In genomic region chr12:64625243-64626077, GRCh38 we compare ENCODE assay signal across 8 cellular contexts. TPM values are rescaled to one million over a fixed set of nuclear protein-coding genes. Genes with fewer than 3 reads are reported as not detected.
DNase-seq lines count a peak whose midpoint lies in the region; ATAC-seq and TF ChIP-seq lines count a peak whose summit lies in the region.

No MANE protein-coding gene starts in this region.

- H3K4me3 Mint-ChIP-seq in activated naive CD8-positive, alpha-beta T cell treated with anti-CD3 and anti-CD28 coated beads for 36 hours: peak overlapping the region; percentile 82
- no peak overlapping the region for H3K4me3 Mint-ChIP-seq in progenitor cell of endocrine pancreas (ENCODE audit: low read depth)

- H3K36me3 Mint-ChIP-seq in activated naive CD8-positive, alpha-beta T cell treated with anti-CD3 and anti-CD28 coated beads for 36 hours: peaks cover 13% of the 10 kb centered on the region
- peaks cover under 1% of the 10 kb centered on the region for H3K36me3 Mint-ChIP-seq in progenitor cell of endocrine pancreas (ENCODE audit: insufficient read depth)

- H3K27ac Mint-ChIP-seq in activated naive CD8-positive, alpha-beta T cell treated with anti-CD3 and anti-CD28 coated beads for 36 hours: peak overlapping the region; percentile 96
- peak overlapping the region; percentile 83 for H3K27ac Mint-ChIP-seq in progenitor cell of endocrine pancreas

- peak; percentile 53 for DNase-seq in stimulated activated CD4-positive, alpha-beta T cell treated with anti-CD3 and anti-CD28 coated beads, Interleukin-15, amount 100 ng/mL, for 24 hours
- no peak for DNase-seq in stimulated activated CD4-positive, alpha-beta T cell treated with anti-CD3 and anti-CD28 coated beads, Interleukin-12 subunit alpha, Interleukin-12 subunit beta, amount 100 ng/mL, for 4 hours
- peak; percentile 97 for DNase-seq in NOMO-1 treated with DMSO at 0.1 percent for 48 hours (lab: John Stamatoyannopoulos, UW; ENCODE audit: unreplicated experiment)
- DNase-seq in activated naive CD8-positive, alpha-beta T cell treated with anti-CD3 and anti-CD28 coated beads for 36 hours: peak; percentile 21
- peak; percentile 83 for DNase-seq in cardiac septum (ENCODE audit: low spot score)
- DNase-seq in progenitor cell of endocrine pancreas (ENCODE audit: low spot score, unreplicated experiment): no peak
- DNase-seq in NCI-H1105 (lab: John Stamatoyannopoulos, UW): no peak

- H3K4me1 Mint-ChIP-seq in activated naive CD8-positive, alpha-beta T cell treated with anti-CD3 and anti-CD28 coated beads for 36 hours: peaks cover 44% of the 10 kb centered on the region
- peaks cover 11% of the 10 kb centered on the region for H3K4me1 Mint-ChIP-seq in progenitor cell of endocrine pancreas (ENCODE audit: low read depth)

- ATAC-seq in HG02763 (IDR thresholded peaks at IDR 0.05; ENCODE audit: unreplicated experiment): peak; percentile 47

- no peak for TF ChIP-seq CTCF in progenitor cell of endocrine pancreas (IDR thresholded peaks at IDR 0.05; ENCODE audit: unreplicated experiment)

- intact Hi-C loops in cardiac septum (cut with DNase I): loop anchor here (2.0 to 5.0 kb wide), 3 partner anchors 15 to 57 kb away; partner anchors contain the start of gene RASSF3

- no peaks in the 10 kb centered on the region for H3K27me3 Mint-ChIP-seq in activated naive CD8-positive, alpha-beta T cell treated with anti-CD3 and anti-CD28 coated beads for 36 hours
- H3K27me3 Mint-ChIP-seq in progenitor cell of endocrine pancreas: no peaks in the 10 kb centered on the region

- H3K9me3 Mint-ChIP-seq in activated naive CD8-positive, alpha-beta T cell treated with anti-CD3 and anti-CD28 coated beads for 36 hours: peaks cover under 1% of the 10 kb centered on the region
- H3K9me3 Mint-ChIP-seq in progenitor cell of endocrine pancreas (ENCODE audit: low read depth): no peaks in the 10 kb centered on the region

RNA-seq across cellular contexts. Expression of gene RASSF3, which starts 15.2 kb away (rescaled TPM):
- total RNA-seq in activated naive CD8-positive, alpha-beta T cell treated with anti-CD3 and anti-CD28 coated beads for 36 hours: 10 to 100 TPM; 48.0 to 51.0 TPM
- total RNA-seq in cardiac septum (98.8 TPM), progenitor cell of endocrine pancreas (18.8 and 20.7 TPM in 2 replicates)

Comparison
In these comparisons a context has a peak if more than half of its experiments do, and no peak if none do; other contexts are left out.
1. DNase-seq: peak in stimulated activated CD4-positive, alpha-beta T cell treated with anti-CD3 and anti-CD28 coated beads, Interleukin-15, amount 100 ng/mL, for 24 hours (single experiment), NOMO-1 treated with DMSO at 0.1 percent for 48 hours (single experiment), activated naive CD8-positive, alpha-beta T cell treated with anti-CD3 and anti-CD28 coated beads for 36 hours (single experiment) and cardiac septum (single experiment); none in stimulated activated CD4-positive, alpha-beta T cell treated with anti-CD3 and anti-CD28 coated beads, Interleukin-12 subunit alpha, Interleukin-12 subunit beta, amount 100 ng/mL, for 4 hours (single experiment), progenitor cell of endocrine pancreas (single experiment) and NCI-H1105 (single experiment).